ENCODE assay signal across 8 cellular contexts in genomic region chr5:42583322-42583721, GRCh38.
DNase-seq lines count a peak whose midpoint lies in the region; ATAC-seq and TF ChIP-seq lines count a peak whose summit lies in the region.

No MANE protein-coding gene starts in this region.

- H3K36me3 Mint-ChIP-seq in osteocyte (ENCODE audit: unreplicated experiment) = no peaks in the 10 kb centered on the region

- H3K27me3 Mint-ChIP-seq in osteocyte (ENCODE audit: unreplicated experiment) = peaks cover 5% of the 10 kb centered on the region

- DNase-seq in stimulated activated CD4-positive, alpha-beta T cell treated with anti-CD3 and anti-CD28 coated beads, Interleukin-15, amount 100 ng/mL, for 24 hours = peak; percentile 44
- no peak for DNase-seq in stimulated activated CD4-positive, alpha-beta T cell treated with anti-CD3 and anti-CD28 coated beads, Interleukin-1b, Interleukin-23, amount 100 ng/mL, for 48 hours
- DNase-seq in HFF-Myc (ENCODE audit: extremely low read depth, low read depth) = peak; percentile 25
- DNase-seq in NCI-H2171 (lab: John Stamatoyannopoulos, UW) = peak; percentile 18
- peak; percentile 9 for DNase-seq in activated CD4-positive, alpha-beta T cell treated with anti-CD3 and anti-CD28 coated beads, Interleukin-2, amount 50 U/mL, for 1 hour
- peak; percentile 48 for DNase-seq in germinal center (ENCODE audit: low spot score)
- DNase-seq in osteocyte (ENCODE audit: extremely low spot score, unreplicated experiment) = no peak

- no peak overlapping the region for H3K4me3 Mint-ChIP-seq in osteocyte (ENCODE audit: unreplicated experiment)

- no peak for ATAC-seq in GM21825 (IDR thresholded peaks at IDR 0.05; ENCODE audit: unreplicated experiment)

- no peak overlapping the region for H3K4me3 ChIP-seq in HFF-Myc (replicated peaks; ENCODE audit: low read depth, low read length)

- H3K4me1 Mint-ChIP-seq in osteocyte (ENCODE audit: unreplicated experiment) = no peaks in the 10 kb centered on the region

- H3K9me3 Mint-ChIP-seq in osteocyte (ENCODE audit: unreplicated experiment) = no peaks in the 10 kb centered on the region

- TF ChIP-seq CTCF in HFF-Myc (IDR thresholded peaks at IDR 0.05; ENCODE audit: low read depth, low read length, missing control alignments) (peak; percentile 67), osteocyte (IDR thresholded peaks at IDR 0.05) (peak; percentile 85)

- no peak overlapping the region for H3K27ac Mint-ChIP-seq in osteocyte (ENCODE audit: unreplicated experiment)

Comparison
In these comparisons a context has a peak if more than half of its experiments do, and no peak if none do; other contexts are left out.
1. DNase-seq: peak in stimulated activated CD4-positive, alpha-beta T cell treated with anti-CD3 and anti-CD28 coated beads, Interleukin-15, amount 100 ng/mL, for 24 hours (single experiment), HFF-Myc (single experiment), NCI-H2171 (single experiment), activated CD4-positive, alpha-beta T cell treated with anti-CD3 and anti-CD28 coated beads, Interleukin-2, amount 50 U/mL, for 1 hour (single experiment) and germinal center (single experiment); none in stimulated activated CD4-positive, alpha-beta T cell treated with anti-CD3 and anti-CD28 coated beads, Interleukin-1b, Interleukin-23, amount 100 ng/mL, for 48 hours (single experiment) and osteocyte (single experiment).